In the genomic region with DNA sequence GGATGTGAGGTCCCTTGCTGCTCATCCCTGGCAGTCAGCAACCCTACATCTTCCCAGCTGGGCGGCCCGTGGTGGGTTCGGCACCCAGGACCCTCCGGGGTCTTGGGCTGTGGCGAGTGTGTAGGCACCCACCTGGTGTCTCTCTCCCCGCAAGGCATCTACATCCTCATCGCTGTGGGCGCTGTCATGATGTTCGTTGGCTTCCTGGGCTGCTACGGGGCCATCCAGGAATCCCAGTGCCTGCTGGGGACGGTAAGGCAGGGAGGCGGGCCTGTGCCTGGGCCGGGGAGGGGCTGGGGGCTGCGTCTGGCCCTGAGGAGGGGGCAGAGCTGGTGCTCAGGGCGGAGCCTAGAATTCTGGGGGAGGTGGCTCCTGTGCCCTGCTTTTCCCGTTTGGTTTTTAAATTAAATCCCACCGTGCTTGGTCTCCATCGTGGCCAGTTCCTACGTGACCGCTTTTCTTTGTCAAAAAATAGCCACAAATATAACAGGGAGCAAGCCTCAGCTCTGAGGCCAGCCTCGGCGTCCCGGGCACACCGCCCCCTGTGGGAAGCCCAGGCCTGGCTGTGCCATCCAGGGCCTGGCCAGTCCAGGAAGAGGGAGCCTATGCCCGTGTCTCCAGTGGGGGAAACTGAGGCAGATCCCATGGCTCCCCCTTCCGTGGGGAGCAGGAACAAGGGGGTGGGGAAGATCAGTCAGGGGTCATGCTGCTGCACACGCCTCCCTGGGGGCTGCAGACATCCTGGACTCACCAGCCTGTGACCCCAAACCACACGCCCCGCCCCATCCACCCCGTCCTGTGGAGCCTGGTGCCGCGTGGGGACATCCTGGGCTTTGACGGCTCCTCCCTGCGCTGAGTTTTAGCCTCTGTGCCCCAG, we compare ENCODE assay signal across 1 cellular context.
TF ChIP-seq lines count a peak whose summit lies in the region.

No MANE protein-coding gene starts in this region.

TF ChIP-seq in K562, 482 proteins besides CTCF, POLR2A, EP300 and RAD21:
- peak; percentile 5 for TF ChIP-seq POLR2G (IDR thresholded peaks at IDR 0.05; ENCODE audit: low read depth, low read length)
- TF ChIP-seq, protein P1, sequence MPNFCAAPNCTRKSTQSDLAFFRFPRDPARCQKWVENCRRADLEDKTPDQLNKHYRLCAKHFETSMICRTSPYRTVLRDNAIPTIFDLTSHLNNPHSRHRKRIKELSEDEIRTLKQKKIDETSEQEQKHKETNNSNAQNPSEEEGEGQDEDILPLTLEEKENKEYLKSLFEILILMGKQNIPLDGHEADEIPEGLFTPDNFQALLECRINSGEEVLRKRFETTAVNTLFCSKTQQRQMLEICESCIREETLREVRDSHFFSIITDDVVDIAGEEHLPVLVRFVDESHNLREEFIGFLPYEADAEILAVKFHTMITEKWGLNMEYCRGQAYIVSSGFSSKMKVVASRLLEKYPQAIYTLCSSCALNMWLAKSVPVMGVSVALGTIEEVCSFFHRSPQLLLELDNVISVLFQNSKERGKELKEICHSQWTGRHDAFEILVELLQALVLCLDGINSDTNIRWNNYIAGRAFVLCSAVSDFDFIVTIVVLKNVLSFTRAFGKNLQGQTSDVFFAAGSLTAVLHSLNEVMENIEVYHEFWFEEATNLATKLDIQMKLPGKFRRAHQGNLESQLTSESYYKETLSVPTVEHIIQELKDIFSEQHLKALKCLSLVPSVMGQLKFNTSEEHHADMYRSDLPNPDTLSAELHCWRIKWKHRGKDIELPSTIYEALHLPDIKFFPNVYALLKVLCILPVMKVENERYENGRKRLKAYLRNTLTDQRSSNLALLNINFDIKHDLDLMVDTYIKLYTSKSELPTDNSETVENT (CRISPR knock-in tag; IDR thresholded peaks at IDR 0.05), result no peak
